In the genomic region with DNA sequence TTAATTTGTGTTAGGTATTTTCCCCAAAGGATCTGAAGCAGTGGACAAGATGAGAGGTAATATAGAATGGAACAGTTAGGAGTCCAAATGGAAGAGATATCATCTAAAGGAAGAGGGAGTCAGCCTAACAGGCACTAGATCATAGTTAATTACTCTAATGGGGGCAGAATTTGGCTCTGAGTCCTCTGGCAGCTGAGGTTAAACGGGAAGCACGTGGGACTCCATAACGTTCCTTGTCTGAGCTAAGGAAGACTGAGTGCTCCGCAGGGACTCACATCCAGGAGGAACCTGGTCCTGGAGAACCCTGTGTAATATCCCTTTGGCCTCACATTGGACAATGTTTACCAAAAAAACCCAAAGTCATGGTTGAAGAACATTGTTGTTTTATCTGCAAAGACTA, we compare ENCODE assay signal across 21 cellular contexts.
"Had no signal": no experiment of that assay in that cellular context is flagged by ENCODE, and none has a peak within 500 bp of the region (broad histone marks: within the 10 kb centered on the region; RNA-seq: fewer than 3 reads in every experiment).

No MANE protein-coding gene starts in this region.

- H3K4me3 ChIP-seq: ascending aorta, left lung, mucosa of descending colon, right lobe of liver had no signal

- H3K9me3 ChIP-seq: ascending aorta, left lung, mucosa of descending colon, right lobe of liver had no signal

- DNase-seq: activated CD4-positive, alpha-beta T cell treated with anti-CD3 and anti-CD28 coated beads for 48 hours; activated CD8-positive, alpha-beta memory T cell treated with anti-CD3 and anti-CD28 coated beads, Interleukin-2, amount 50 U/mL, for 4 hours; activated effector memory CD4-positive, alpha-beta T cell treated with anti-CD3 and anti-CD28 coated beads, Interleukin-2, amount 50 U/mL, for 16 hours; activated naive CD4-positive, alpha-beta T cell treated with anti-CD3 and anti-CD28 coated beads for 36 hours; activated naive CD8-positive, alpha-beta T cell treated with anti-CD3 and anti-CD28 coated beads, Interleukin-2, amount 10 ng/mL, durations not matched to agents 7 days and 5 days; activated T-cell treated with anti-CD3 and anti-CD28 coated beads, Interleukin-2, amount 50 U/mL, for 1 hour; cortex of kidney; foreskin fibroblast; kidney glomerular epithelial cell; left lung; mucosa of descending colon; right lobe of liver; stimulated activated CD4-positive, alpha-beta T cell treated with anti-CD3 and anti-CD28 coated beads, Interleukin-2, amount 100 ng/mL, for 48 hours; stimulated activated naive CD4-positive, alpha-beta T cell treated with Interleukin-2 at 50 U/mL for 16 hours; trophoblast cell had no signal

- H3K27me3 Mint-ChIP-seq: activated CD4-positive, alpha-beta memory T cell treated with anti-CD3 and anti-CD28 coated beads for 36 hours; activated naive CD8-positive, alpha-beta T cell treated with anti-CD3 and anti-CD28 coated beads, Interleukin-2, amount 10 ng/mL, durations not matched to agents 7 days and 5 days; natural killer cell treated with Interleukin-12 subunit alpha and Interleukin-12 subunit beta and Interleukin-15 and Interleukin-18, amount 100 ng/mL, for 72 hours had no signal

- ATAC-seq: esophagus mucosa; left lung; mucosa of descending colon; natural killer cell treated with Interleukin-12 subunit alpha and Interleukin-12 subunit beta and Interleukin-15 and Interleukin-18, amount 100 ng/mL, for 72 hours; right lobe of liver had no signal

- H3K27ac ChIP-seq: ascending aorta, left lung, right lobe of liver had no signal

- H3K4me3 Mint-ChIP-seq: activated CD4-positive, alpha-beta memory T cell treated with anti-CD3 and anti-CD28 coated beads for 36 hours; activated naive CD4-positive, alpha-beta T cell treated with anti-CD3 and anti-CD28 coated beads for 36 hours; activated naive CD8-positive, alpha-beta T cell treated with anti-CD3 and anti-CD28 coated beads, Interleukin-2, amount 10 ng/mL, durations not matched to agents 7 days and 5 days; activated T-helper 1 cell treated with anti-CD3 and anti-CD28 coated beads, Interleukin-12 subunit alpha, Interleukin-12 subunit beta, Interleukin-2, Interleukin-4 antibody, amounts not matched to agents 30 ng/mL and 10 ng/mL and 1 ng/mL, durations not matched to agents 14 hours and 24 hours and 36 hours; brain; natural killer cell treated with Interleukin-12 subunit alpha and Interleukin-12 subunit beta and Interleukin-15 and Interleukin-18, amount 100 ng/mL, for 72 hours had no signal

- H3K27me3 ChIP-seq: ascending aorta, left lung, right lobe of liver had no signal

- H3K36me3 Mint-ChIP-seq: activated CD4-positive, alpha-beta memory T cell treated with anti-CD3 and anti-CD28 coated beads for 36 hours; activated naive CD8-positive, alpha-beta T cell treated with anti-CD3 and anti-CD28 coated beads, Interleukin-2, amount 10 ng/mL, durations not matched to agents 7 days and 5 days; brain; natural killer cell treated with Interleukin-12 subunit alpha and Interleukin-12 subunit beta and Interleukin-15 and Interleukin-18, amount 100 ng/mL, for 72 hours had no signal

- H3K4me1 Mint-ChIP-seq: activated naive CD8-positive, alpha-beta T cell treated with anti-CD3 and anti-CD28 coated beads, Interleukin-2, amount 10 ng/mL, durations not matched to agents 7 days and 5 days; brain had no signal

- H3K9me3 Mint-ChIP-seq: activated CD4-positive, alpha-beta memory T cell treated with anti-CD3 and anti-CD28 coated beads for 36 hours; activated naive CD4-positive, alpha-beta T cell treated with anti-CD3 and anti-CD28 coated beads for 36 hours; activated naive CD8-positive, alpha-beta T cell treated with anti-CD3 and anti-CD28 coated beads, Interleukin-2, amount 10 ng/mL, durations not matched to agents 7 days and 5 days; activated T-helper 1 cell treated with anti-CD3 and anti-CD28 coated beads, Interleukin-12 subunit alpha, Interleukin-12 subunit beta, Interleukin-2, Interleukin-4 antibody, amounts not matched to agents 30 ng/mL and 10 ng/mL and 1 ng/mL, durations not matched to agents 14 hours and 24 hours and 36 hours; brain; natural killer cell treated with Interleukin-12 subunit alpha and Interleukin-12 subunit beta and Interleukin-15 and Interleukin-18, amount 100 ng/mL, for 72 hours had no signal

- H3K36me3 ChIP-seq: ascending aorta, left lung, right lobe of liver had no signal

- H3K27ac Mint-ChIP-seq: activated CD4-positive, alpha-beta memory T cell treated with anti-CD3 and anti-CD28 coated beads for 36 hours; activated naive CD4-positive, alpha-beta T cell treated with anti-CD3 and anti-CD28 coated beads for 36 hours; activated naive CD8-positive, alpha-beta T cell treated with anti-CD3 and anti-CD28 coated beads, Interleukin-2, amount 10 ng/mL, durations not matched to agents 7 days and 5 days; activated T-helper 1 cell treated with anti-CD3 and anti-CD28 coated beads, Interleukin-12 subunit alpha, Interleukin-12 subunit beta, Interleukin-2, Interleukin-4 antibody, amounts not matched to agents 30 ng/mL and 10 ng/mL and 1 ng/mL, durations not matched to agents 14 hours and 24 hours and 36 hours; brain; natural killer cell treated with Interleukin-12 subunit alpha and Interleukin-12 subunit beta and Interleukin-15 and Interleukin-18, amount 100 ng/mL, for 72 hours had no signal
